Comparison of ENCODE assay signal across 1 cellular context in genomic region chr3:194102436-194102835, GRCh38.
TF ChIP-seq lines count a peak whose summit lies in the region.

No MANE protein-coding gene starts in this region.

TF ChIP-seq in GM23338, 12 proteins besides CTCF, POLR2A, EP300 and RAD21 (continued from another document):
- TF ChIP-seq, protein P1, sequence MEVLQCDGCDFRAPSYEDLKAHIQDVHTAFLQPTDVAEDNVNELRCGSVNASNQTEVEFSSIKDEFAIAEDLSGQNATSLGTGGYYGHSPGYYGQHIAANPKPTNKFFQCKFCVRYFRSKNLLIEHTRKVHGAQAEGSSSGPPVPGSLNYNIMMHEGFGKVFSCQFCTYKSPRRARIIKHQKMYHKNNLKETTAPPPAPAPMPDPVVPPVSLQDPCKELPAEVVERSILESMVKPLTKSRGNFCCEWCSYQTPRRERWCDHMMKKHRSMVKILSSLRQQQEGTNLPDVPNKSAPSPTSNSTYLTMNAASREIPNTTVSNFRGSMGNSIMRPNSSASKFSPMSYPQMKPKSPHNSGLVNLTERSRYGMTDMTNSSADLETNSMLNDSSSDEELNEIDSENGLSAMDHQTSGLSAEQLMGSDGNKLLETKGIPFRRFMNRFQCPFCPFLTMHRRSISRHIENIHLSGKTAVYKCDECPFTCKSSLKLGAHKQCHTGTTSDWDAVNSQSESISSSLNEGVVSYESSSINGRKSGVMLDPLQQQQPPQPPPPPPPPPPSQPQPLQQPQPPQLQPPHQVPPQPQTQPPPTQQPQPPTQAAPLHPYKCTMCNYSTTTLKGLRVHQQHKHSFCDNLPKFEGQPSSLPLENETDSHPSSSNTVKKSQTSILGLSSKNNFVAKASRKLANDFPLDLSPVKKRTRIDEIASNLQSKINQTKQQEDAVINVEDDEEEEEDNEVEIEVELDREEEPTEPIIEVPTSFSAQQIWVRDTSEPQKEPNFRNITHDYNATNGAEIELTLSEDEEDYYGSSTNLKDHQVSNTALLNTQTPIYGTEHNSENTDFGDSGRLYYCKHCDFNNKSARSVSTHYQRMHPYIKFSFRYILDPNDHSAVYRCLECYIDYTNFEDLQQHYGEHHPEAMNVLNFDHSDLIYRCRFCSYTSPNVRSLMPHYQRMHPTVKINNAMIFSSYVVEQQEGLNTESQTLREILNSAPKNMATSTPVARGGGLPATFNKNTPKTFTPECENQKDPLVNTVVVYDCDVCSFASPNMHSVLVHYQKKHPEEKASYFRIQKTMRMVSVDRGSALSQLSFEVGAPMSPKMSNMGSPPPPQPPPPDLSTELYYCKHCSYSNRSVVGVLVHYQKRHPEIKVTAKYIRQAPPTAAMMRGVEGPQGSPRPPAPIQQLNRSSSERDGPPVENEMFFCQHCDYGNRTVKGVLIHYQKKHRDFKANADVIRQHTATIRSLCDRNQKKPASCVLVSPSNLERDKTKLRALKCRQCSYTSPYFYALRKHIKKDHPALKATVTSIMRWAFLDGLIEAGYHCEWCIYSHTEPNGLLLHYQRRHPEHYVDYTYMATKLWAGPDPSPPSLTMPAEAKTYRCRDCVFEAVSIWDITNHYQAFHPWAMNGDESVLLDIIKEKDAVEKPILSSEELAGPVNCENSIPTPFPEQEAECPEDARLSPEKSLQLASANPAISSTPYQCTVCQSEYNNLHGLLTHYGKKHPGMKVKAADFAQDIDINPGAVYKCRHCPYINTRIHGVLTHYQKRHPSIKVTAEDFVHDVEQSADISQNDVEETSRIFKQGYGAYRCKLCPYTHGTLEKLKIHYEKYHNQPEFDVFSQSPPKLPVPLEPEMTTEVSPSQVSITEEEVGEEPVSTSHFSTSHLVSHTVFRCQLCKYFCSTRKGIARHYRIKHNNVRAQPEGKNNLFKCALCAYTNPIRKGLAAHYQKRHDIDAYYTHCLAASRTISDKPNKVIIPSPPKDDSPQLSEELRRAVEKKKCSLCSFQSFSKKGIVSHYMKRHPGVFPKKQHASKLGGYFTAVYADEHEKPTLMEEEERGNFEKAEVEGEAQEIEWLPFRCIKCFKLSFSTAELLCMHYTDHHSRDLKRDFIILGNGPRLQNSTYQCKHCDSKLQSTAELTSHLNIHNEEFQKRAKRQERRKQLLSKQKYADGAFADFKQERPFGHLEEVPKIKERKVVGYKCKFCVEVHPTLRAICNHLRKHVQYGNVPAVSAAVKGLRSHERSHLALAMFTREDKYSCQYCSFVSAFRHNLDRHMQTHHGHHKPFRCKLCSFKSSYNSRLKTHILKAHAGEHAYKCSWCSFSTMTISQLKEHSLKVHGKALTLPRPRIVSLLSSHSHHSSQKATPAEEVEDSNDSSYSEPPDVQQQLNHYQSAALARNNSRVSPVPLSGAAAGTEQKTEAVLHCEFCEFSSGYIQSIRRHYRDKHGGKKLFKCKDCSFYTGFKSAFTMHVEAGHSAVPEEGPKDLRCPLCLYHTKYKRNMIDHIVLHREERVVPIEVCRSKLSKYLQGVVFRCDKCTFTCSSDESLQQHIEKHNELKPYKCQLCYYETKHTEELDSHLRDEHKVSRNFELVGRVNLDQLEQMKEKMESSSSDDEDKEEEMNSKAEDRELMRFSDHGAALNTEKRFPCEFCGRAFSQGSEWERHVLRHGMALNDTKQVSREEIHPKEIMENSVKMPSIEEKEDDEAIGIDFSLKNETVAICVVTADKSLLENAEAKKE (CRISPR knock-in tag; IDR thresholded peaks at IDR 0.05): no peak
